Comparison of ENCODE assay signal across 14 cellular contexts in genomic region chr10:28089467-28089866, GRCh38.
A peak's percentile ranks its signal among the peaks of the same experiment; 100 is the strongest.
DNase-seq lines count a peak whose midpoint lies in the region; ATAC-seq and TF ChIP-seq lines count a peak whose summit lies in the region.
"Had no signal": no experiment of that assay in that cellular context is flagged by ENCODE, and none has a peak within 500 bp of the region (broad histone marks: within the 10 kb centered on the region; RNA-seq: fewer than 3 reads in every experiment).

No MANE protein-coding gene starts in this region.

- H3K4me2 ChIP-seq in GM23338, result no peak overlapping the region

- peak overlapping the region; percentile 66 for H3K27ac ChIP-seq in ACC112 (ENCODE audit: low read depth, low read length)
- no peak overlapping the region for H3K27ac ChIP-seq in GM23338 (ENCODE audit: low read depth)
- no peak overlapping the region for H3K27ac ChIP-seq in right cardiac atrium (ENCODE audit: low read length)

- H3K9me3 Mint-ChIP-seq in activated naive CD8-positive, alpha-beta T cell treated with anti-CD3 and anti-CD28 coated beads for 36 hours, result peaks cover 15% of the 10 kb centered on the region
- peaks cover 7% of the 10 kb centered on the region; the same call in 1 of the 3 replicates for H3K9me3 Mint-ChIP-seq in GM23338

- no peaks in the 10 kb centered on the region for H4K20me1 ChIP-seq in GM23338 (replicated peaks; ENCODE audit: insufficient read depth)

- H3K36me3 ChIP-seq in ACC112 (ENCODE audit: insufficient read depth, low read length), result no peaks in the 10 kb centered on the region
- H3K36me3 ChIP-seq in GM23338 (ENCODE audit: insufficient read depth), result no peaks in the 10 kb centered on the region

- no peaks in the 10 kb centered on the region for H3K9me3 ChIP-seq in right cardiac atrium (ENCODE audit: control insufficient read depth, low read length)

- H3K27me3 Mint-ChIP-seq in activated naive CD8-positive, alpha-beta T cell treated with anti-CD3 and anti-CD28 coated beads for 36 hours, result no peaks in the 10 kb centered on the region
- H3K27me3 Mint-ChIP-seq in GM23338 (ENCODE audit: insufficient read depth, low read depth, poor library complexity), result no peaks in the 10 kb centered on the region

- peak; percentile 53 for DNase-seq in HCEC 1CT
- no peak for DNase-seq in activated naive CD8-positive, alpha-beta T cell treated with anti-CD3 and anti-CD28 coated beads for 36 hours
- DNase-seq in glomerular endothelial cell (ENCODE audit: extremely low read depth, low read depth, low spot score), result peak; percentile 73
- DNase-seq in GM23338 (ENCODE audit: low spot score), result no peak
- no peak for DNase-seq in right cardiac atrium
- DNase-seq: aorta; KBM-7; NCI-H2081; stimulated activated CD4-positive, alpha-beta T cell treated with anti-CD3 and anti-CD28 coated beads, Interleukin-15, amount 100 ng/mL, for 24 hours had no signal

- no peaks in the 10 kb centered on the region for H3K9me2 ChIP-seq in GM23338 (ENCODE audit: insufficient read depth)

- H3K36me3 Mint-ChIP-seq in activated naive CD8-positive, alpha-beta T cell treated with anti-CD3 and anti-CD28 coated beads for 36 hours, result peaks cover 46% of the 10 kb centered on the region
- peaks cover 13% of the 10 kb centered on the region; the same call in 1 of the 3 replicates for H3K36me3 Mint-ChIP-seq in GM23338 (ENCODE audit: low read depth)

- 92% methylated on average over 10 of the region's 10 CpGs for WGBS in right cardiac atrium

- intact Hi-C loops in right cardiac atrium (cut with DNase I), result no loop called here

- peaks cover 13% of the 10 kb centered on the region for H3K4me1 Mint-ChIP-seq in activated naive CD8-positive, alpha-beta T cell treated with anti-CD3 and anti-CD28 coated beads for 36 hours
- no peaks in the 10 kb centered on the region for H3K4me1 Mint-ChIP-seq in GM23338
- H3K4me1 Mint-ChIP-seq: nephron had no signal

- H3K27me3 ChIP-seq in ACC112 (ENCODE audit: insufficient read depth, low read length) (no peaks in the 10 kb centered on the region), GM23338 (ENCODE audit: insufficient read depth) (no peaks in the 10 kb centered on the region), right cardiac atrium (ENCODE audit: control insufficient read depth, insufficient read depth) (no peaks in the 10 kb centered on the region)

- no peak for ATAC-seq in GM18868 (IDR thresholded peaks at IDR 0.05; ENCODE audit: unreplicated experiment)
- no peak for ATAC-seq in GM21723 (IDR thresholded peaks at IDR 0.05; ENCODE audit: unreplicated experiment)
- ATAC-seq in GM23338, result no peak
- ATAC-seq in right cardiac atrium, result no peak

- H3K27ac Mint-ChIP-seq in activated naive CD8-positive, alpha-beta T cell treated with anti-CD3 and anti-CD28 coated beads for 36 hours, result peak overlapping the region; percentile 70
- H3K27ac Mint-ChIP-seq in GM23338, result no peak overlapping the region
- H3K27ac Mint-ChIP-seq: nephron had no signal

- H3K79me2 ChIP-seq in ACC112 (ENCODE audit: control insufficient read depth, insufficient read depth, low read length, unreplicated experiment) (no peaks in the 10 kb centered on the region), GM23338 (replicated peaks; ENCODE audit: insufficient read depth) (no peaks in the 10 kb centered on the region)

- no peaks in the 10 kb centered on the region for H3F3A ChIP-seq in GM23338 (replicated peaks; ENCODE audit: low read depth)

- TF ChIP-seq CTCF in GM23338 (conservative IDR thresholded peaks at IDR 0.05; ENCODE audit: low read depth in 2 of 2), result no peak

- H2AFZ ChIP-seq in ACC112 (ENCODE audit: low read length, unreplicated experiment), result no peak overlapping the region
- no peak overlapping the region for H2AFZ ChIP-seq in GM23338

- H3K4me3 Mint-ChIP-seq in activated naive CD8-positive, alpha-beta T cell treated with anti-CD3 and anti-CD28 coated beads for 36 hours, result no peak overlapping the region
- no peak overlapping the region for H3K4me3 Mint-ChIP-seq in GM23338
- H3K4me3 Mint-ChIP-seq: CD14-positive monocyte, nephron had no signal

- H3K4me1 ChIP-seq in ACC112 (ENCODE audit: control insufficient read depth, insufficient read depth, low read length, unreplicated experiment) (peaks cover 17% of the 10 kb centered on the region), GM23338 (ENCODE audit: insufficient read depth) (no peaks in the 10 kb centered on the region), right cardiac atrium (ENCODE audit: control insufficient read depth, insufficient read depth, low read length) (no peaks in the 10 kb centered on the region)

- H3K4me3 ChIP-seq in ACC112 (ENCODE audit: low read depth, low read length) (no peak overlapping the region), GM23338 (no peak overlapping the region), right cardiac atrium (ENCODE audit: low read length) (no peak overlapping the region)

TF ChIP-seq in GM23338, 12 proteins besides CTCF, POLR2A, EP300 and RAD21 (continues in another document):
- no peak for TF ChIP-seq ZNF331 (CRISPR knock-in tag; IDR thresholded peaks at IDR 0.05; ENCODE audit: low read depth)
- no peak for TF ChIP-seq STAT1 (IDR thresholded peaks at IDR 0.05; ENCODE audit: unreplicated experiment)
- TF ChIP-seq JUNB (IDR thresholded peaks at IDR 0.05; ENCODE audit: unreplicated experiment), result no peak
- no peak for TF ChIP-seq ZNF462 (CRISPR knock-in tag; IDR thresholded peaks at IDR 0.05)
- no peak for TF ChIP-seq POLR2AphosphoS5 (IDR thresholded peaks at IDR 0.05; ENCODE audit: low read depth)

Comparison
In these comparisons a context has a peak if more than half of its experiments do, and no peak if none do; other contexts are left out.
1. DNase-seq: peak in HCEC 1CT (single experiment) and glomerular endothelial cell (single experiment); none in activated naive CD8-positive, alpha-beta T cell treated with anti-CD3 and anti-CD28 coated beads for 36 hours (single experiment), GM23338 (single experiment) and right cardiac atrium (0 of 3).